8 cellular contexts compared by ENCODE assay signal in the genomic region with DNA sequence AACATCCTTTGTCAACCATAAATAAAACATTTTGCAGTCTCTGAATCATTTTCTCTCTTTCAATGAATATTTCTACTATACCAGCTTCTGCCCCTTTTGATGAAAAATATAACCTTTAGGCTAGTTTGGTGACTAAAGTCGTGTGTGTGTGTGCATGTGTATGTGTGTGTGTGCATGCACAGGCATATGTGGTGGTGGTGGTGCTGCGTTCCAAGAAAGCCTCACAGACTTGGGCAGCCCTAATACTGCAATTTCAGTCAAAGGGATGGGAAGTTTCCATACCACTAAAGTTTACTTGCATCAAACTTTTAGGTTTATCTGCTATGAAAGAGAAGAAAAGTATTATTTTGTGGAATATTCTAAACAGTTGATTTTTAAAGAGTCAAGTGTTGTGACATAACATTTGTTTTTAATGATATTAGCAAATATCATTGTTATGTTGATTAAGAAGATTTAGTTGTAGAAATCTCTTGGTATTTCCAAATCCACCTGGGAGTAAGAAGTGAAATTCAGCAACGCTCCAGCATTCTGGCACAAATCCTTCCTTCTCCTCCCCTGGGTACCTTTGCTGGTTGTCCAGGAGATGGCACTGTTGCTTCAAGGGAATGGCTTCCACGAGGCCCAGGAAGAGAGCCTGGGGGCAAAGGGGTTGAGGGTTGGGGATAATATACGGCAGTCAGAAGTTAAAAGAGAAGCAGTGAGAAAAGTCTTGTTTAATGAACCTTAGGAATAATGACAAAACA. TPM values are rescaled to one million over a fixed set of nuclear protein-coding genes. Genes with fewer than 3 reads are reported as not detected.
A peak's percentile ranks its signal among the peaks of the same experiment; 100 is the strongest.
DNase-seq lines count a peak whose midpoint lies in the region; ATAC-seq, FAIRE-seq and TF ChIP-seq lines count a peak whose summit lies in the region.

No MANE protein-coding gene starts in this region.

- dilution Hi-C loops in IMR-90 (cut with HindIII; ENCODE audit: low sequenced_read_pairs, unreplicated experiment) = no loop called here

- no peaks in the 10 kb centered on the region for H3K4me1 ChIP-seq in IMR-90 (ENCODE audit: control insufficient read depth, insufficient read depth, low read length)
- H3K4me1 ChIP-seq in OCI-LY3 (ENCODE audit: low read length) = 0 out of 2 replicates have a peak, but pooled peaks cover 4% of the 10 kb centered on the region
- H3K4me1 ChIP-seq in right lobe of liver = peaks cover 0 to 5% (median 0%) of the 10 kb centered on the region in 4 donors
- peaks cover 0 to 28% (median 18%) of the 10 kb centered on the region in 4 donors for H3K4me1 ChIP-seq in transverse colon

- no peak overlapping the region for H2AFZ ChIP-seq in IMR-90 (replicated peaks; ENCODE audit: low read length, poor library complexity)
- H2AFZ ChIP-seq in OCI-LY3 (ENCODE audit: low read depth, low read length) = no peak overlapping the region

- H3K27me3 ChIP-seq in IMR-90 (ENCODE audit: control insufficient read depth, insufficient read depth, low read length) = peaks cover 11% of the 10 kb centered on the region
- peaks cover 26% of the 10 kb centered on the region for H3K27me3 ChIP-seq in OCI-LY3 (ENCODE audit: low read depth, low read length)
- H3K27me3 ChIP-seq in right lobe of liver = no peaks in the 10 kb centered on the region
- H3K27me3 ChIP-seq in transverse colon = no peaks in the 10 kb centered on the region

- no peak for TF ChIP-seq EP300 in transverse colon (IDR thresholded peaks at IDR 0.05; ENCODE audit: low read depth)

- H3K4ac ChIP-seq in IMR-90 (ENCODE audit: low read depth, low read length) = no peak overlapping the region

- H3K79me2 ChIP-seq in OCI-LY3 (ENCODE audit: low read length) = no peaks in the 10 kb centered on the region

- no peaks in the 10 kb centered on the region for H3K79me1 ChIP-seq in IMR-90 (ENCODE audit: low read depth in 1 of 2, low read length in 2 of 2)

- CTCF ChIA-PET in IMR-90 (lab: Yijun Ruan, JAX) = interaction anchor here (1.0 to 5.3 kb wide), 7 partner anchors 11 to 162 kb away, joined by 3 to 80 read pairs (median 7); no protein-coding TSS in a partner anchor

- in situ Hi-C loops in IMR-90 (cut with MboI; ENCODE audit: low sequenced_read_pairs) (no loop called here), transverse colon (cut with MboI; ENCODE audit: low pct_ligation_motif_present in 1 of 4, low pct_unique_long_range_greater_than_20kb in 1 of 4, low sequenced_read_pairs in 3 of 4) (no loop called here)

- H3K9me1 ChIP-seq in IMR-90 (ENCODE audit: insufficient read depth, low read length) = no peaks in the 10 kb centered on the region

- H3K9ac ChIP-seq in IMR-90 (ENCODE audit: low read depth, low read length) (no peak overlapping the region), OCI-LY3 (ENCODE audit: low read length) (no peak overlapping the region)

- H3K14ac ChIP-seq in IMR-90 (replicated peaks; ENCODE audit: low read depth, low read length) = no peak overlapping the region

- H3K36me3 ChIP-seq in IMR-90 (ENCODE audit: control insufficient read depth, insufficient read depth, low read length) = no peaks in the 10 kb centered on the region
- H3K36me3 ChIP-seq in OCI-LY3 (replicated peaks; ENCODE audit: low read depth, low read length) = no peaks in the 10 kb centered on the region
- no peaks in the 10 kb centered on the region for H3K36me3 ChIP-seq in right lobe of liver
- H3K36me3 ChIP-seq in transverse colon = no peaks in the 10 kb centered on the region

- DNase-seq in COLO829 (ENCODE audit: low spot score) = peak; percentile 92
- no peak for DNase-seq in GM19239 (ENCODE audit: insufficient read length, low spot score)
- DNase-seq in IMR-90 = peak; percentile 44
- peak; percentile 76 for DNase-seq in dermis blood vessel endothelial cell
- DNase-seq in right lobe of liver = peak in 2 of 3 donors; percentile 27 to 65
- DNase-seq in transverse colon = peak; percentile 48

- H2BK5ac ChIP-seq in IMR-90 (ENCODE audit: low read depth, low read length, poor library complexity, severe bottlenecking) = no peak overlapping the region

- no peaks in the 10 kb centered on the region for H3K9me3 ChIP-seq in IMR-90 (ENCODE audit: control insufficient read depth, insufficient read depth, low read length)
- H3K9me3 ChIP-seq in OCI-LY3 (ENCODE audit: insufficient read depth, low read length) = no peaks in the 10 kb centered on the region
- H3K9me3 ChIP-seq in right lobe of liver = no peaks in the 10 kb centered on the region
- no peaks in the 10 kb centered on the region for H3K9me3 ChIP-seq in transverse colon

- no peak overlapping the region for H2AK9ac ChIP-seq in IMR-90 (replicated peaks; ENCODE audit: low read depth, low read length, poor library complexity)

- no CpG with 5 or more reads among the region's 5 CpGs for WGBS in IMR-90 (ENCODE audit: extremely low coverage in 2 of 2, insufficient read length in 1 of 2), 2 experiments
- 11% methylated on average over 5 of the region's 5 CpGs for WGBS in right lobe of liver (ENCODE audit: insufficient coverage, low coverage, low lambda C conversion rate, missing lambda C conversion rate)
- WGBS in transverse colon (ENCODE audit: low coverage in 1 of 2), 2 donors = 15 to 22% methylated on average over 5 of the region's 5 CpGs

- H2BK120ac ChIP-seq in IMR-90 (ENCODE audit: low read depth, low read length) = no peak overlapping the region

- no peak overlapping the region for H4K5ac ChIP-seq in IMR-90 (ENCODE audit: low read depth, low read length)

- ATAC-seq in IMR-90 (ENCODE audit: low read depth) = peak; percentile 91
- ATAC-seq in right lobe of liver = peak; percentile 90 to 95 (median 92)
- ATAC-seq in GM19351 (IDR thresholded peaks at IDR 0.05; ENCODE audit: unreplicated experiment) = no peak

- POLR2A ChIA-PET in IMR-90 (lab: Charles Lee; ENCODE audit: unreplicated experiment) = no interaction called here

- no peak overlapping the region for H3K4me3 ChIP-seq in IMR-90 (ENCODE audit: insufficient read depth, low read depth, low read length)
- H3K4me3 ChIP-seq in OCI-LY3 (ENCODE audit: low read length) = no peak overlapping the region
- H3K4me3 ChIP-seq in right lobe of liver = no peak overlapping the region
- H3K4me3 ChIP-seq in transverse colon = no peak overlapping the region

- no peak overlapping the region for H3K23ac ChIP-seq in IMR-90 (ENCODE audit: low read depth, low read length)

- no TSS peak for BruUV-seq in IMR-90 (replicated peaks; lab: Mats Ljungman, UMichigan)

- peak; percentile 80 for TF ChIP-seq RAD21 in IMR-90 (IDR thresholded peaks at IDR 0.05; ENCODE audit: low read length)

- peak; percentile 80 for FAIRE-seq in GM19239 (lab: Jason Lieb, UNC)

- no peak overlapping the region for H3K4me2 ChIP-seq in IMR-90 (ENCODE audit: low read depth, low read length)
- no peak overlapping the region for H3K4me2 ChIP-seq in OCI-LY3 (ENCODE audit: low read length)

- no peak overlapping the region for H2AK5ac ChIP-seq in IMR-90 (ENCODE audit: low read depth, low read length)

- peak; percentile 86 for TF ChIP-seq CTCF in IMR-90 (conservative IDR thresholded peaks at IDR 0.05; ENCODE audit: low read depth, low read length)
- TF ChIP-seq CTCF in OCI-LY3 (IDR thresholded peaks at IDR 0.05; ENCODE audit: low read depth, low read length) = peak; percentile 94
- peak; percentile 86 to 95 (median 93) for TF ChIP-seq CTCF in right lobe of liver (IDR thresholded peaks at IDR 0.05)
- peak; percentile 83 to 91 (median 90) for TF ChIP-seq CTCF in transverse colon (IDR thresholded peaks at IDR 0.05)

- no peak overlapping the region for H3K27ac ChIP-seq in IMR-90 (ENCODE audit: insufficient read depth, low read length)
- no peak overlapping the region for H3K27ac ChIP-seq in OCI-LY3 (ENCODE audit: low read length)
- H3K27ac ChIP-seq in right lobe of liver = no peak overlapping the region
- H3K27ac ChIP-seq in transverse colon = no peak overlapping the region

- H4K20me1 ChIP-seq in IMR-90 (ENCODE audit: insufficient read depth, low read length) = no peaks in the 10 kb centered on the region
- H4K20me1 ChIP-seq in OCI-LY3 (ENCODE audit: insufficient read depth, low read length) = no peaks in the 10 kb centered on the region

- H4K8ac ChIP-seq in IMR-90 (ENCODE audit: low read depth in 2 of 2, low read length in 2 of 2) = no peak overlapping the region

- no peak overlapping the region for H4K91ac ChIP-seq in IMR-90 (ENCODE audit: insufficient read depth, low read depth, low read length)

- TF ChIP-seq POLR2A in IMR-90 (IDR thresholded peaks at IDR 0.05; ENCODE audit: low read depth, low read length) (no peak), right lobe of liver (IDR thresholded peaks at IDR 0.05) (no peak), transverse colon (IDR thresholded peaks at IDR 0.05) (no peak)

- intact Hi-C loops in IMR-90 (cut with micrococcal nuclease) (loop anchor here (1.0 to 5.0 kb wide), 4 partner anchors 18 to 345 kb away; no protein-coding TSS in a partner anchor), right lobe of liver (cut with DNase I) (loop anchor here (5.0 kb wide), 1 partner anchor 160 kb away; no protein-coding TSS in a partner anchor), transverse colon (cut with DNase I; ENCODE audit: low total_unique reads) (loop anchor here (1.0 kb wide), 1 partner anchor 160 kb away; no protein-coding TSS in a partner anchor)

- no peak overlapping the region for H3K18ac ChIP-seq in IMR-90 (ENCODE audit: low read depth, low read length)

- no peak overlapping the region for H2BK15ac ChIP-seq in IMR-90 (ENCODE audit: low read depth, low read length)

- no peak overlapping the region for H2BK20ac ChIP-seq in IMR-90 (ENCODE audit: low read depth, low read length)

- H3K56ac ChIP-seq in IMR-90 (ENCODE audit: extremely low read depth, insufficient read depth, low read length) = no peak overlapping the region

TF ChIP-seq in IMR-90, 13 proteins besides CTCF, POLR2A, EP300 and RAD21:
- TF ChIP-seq SMC3 (IDR thresholded peaks at IDR 0.05; ENCODE audit: low read depth, low read length) (peak; percentile 91), MAZ (IDR thresholded peaks at IDR 0.05; ENCODE audit: borderline replicate concordance, low read depth, low read length) (0 out of 2 replicates have a peak, but pooled peaks have one; percentile 20), RFX5 (IDR thresholded peaks at IDR 0.05; ENCODE audit: low read depth, low read length) (no peak)
TF ChIP-seq in IMR-90: peak in this region for 2.

RNA-seq across cellular contexts. Expression of a gene that starts 41.5 kb away (rescaled TPM):
- total RNA-seq in IMR-90 (2012; rRNA removed) (not detected in 2 replicates), dermis blood vessel endothelial cell (not detected in 2 replicates), right lobe of liver (1 to 10 TPM in 1 of 6 experiments, under 1 TPM in 4, not detected in 1; 0.29 to 3.4 (median 0.49) TPM), transverse colon (not detected)
- not detected in 2 replicates for polyA plus RNA-seq in IMR-90 (2012; rRNA removed)
- not detected in 2 replicates for polyA plus RNA-seq in IMR-90 (2012; cell fraction: cytosol; rRNA removed)
- polyA plus RNA-seq in IMR-90 (2012; cell fraction: nucleus; rRNA removed; ENCODE audit: low replicate concordance) = not detected in 2 replicates
